In genomic region chr10:61964059-61964709, GRCh38 we compare ENCODE assay signal across 1 cellular context.
A peak's percentile ranks its signal among the peaks of the same experiment; 100 is the strongest.
TF ChIP-seq lines count a peak whose summit lies in the region.

No MANE protein-coding gene starts in this region.

TF ChIP-seq in HepG2, 621 proteins besides CTCF, POLR2A, EP300 and RAD21 (continued from another document and continues in another):
- TF ChIP-seq TEF (CRISPR knock-in tag; IDR thresholded peaks at IDR 0.05) (no peak), ZNF652 (CRISPR knock-in tag; IDR thresholded peaks at IDR 0.05; ENCODE audit: borderline replicate concordance, low read depth) (peak; percentile 98), KAT2B (IDR thresholded peaks at IDR 0.05; ENCODE audit: borderline replicate concordance, low read depth, low read length) (no peak), BCL6 (CRISPR knock-in tag; IDR thresholded peaks at IDR 0.05) (no peak), ATF6 (CRISPR knock-in tag; conservative IDR thresholded peaks at IDR 0.05) (no peak), ARID2 (CRISPR knock-in tag; IDR thresholded peaks at IDR 0.05; ENCODE audit: borderline replicate concordance) (0 out of 2 replicates have a peak, but pooled peaks have one; percentile 15), MED1 (CRISPR knock-in tag; IDR thresholded peaks at IDR 0.05) (peak; percentile 37; the same call in 1 of the 2 replicates), STAT5B (CRISPR knock-in tag; IDR thresholded peaks at IDR 0.05) (no peak), FOSL1 (CRISPR knock-in tag; IDR thresholded peaks at IDR 0.05; ENCODE audit: borderline replicate concordance) (no peak), FOXP4 (CRISPR knock-in tag; IDR thresholded peaks at IDR 0.05) (0 out of 2 replicates have a peak, but pooled peaks have one; percentile 11), GTF3A (CRISPR knock-in tag; conservative IDR thresholded peaks at IDR 0.05) (no peak), HNF1B (CRISPR knock-in tag; IDR thresholded peaks at IDR 0.05) (0 out of 2 replicates have a peak, but pooled peaks have one; percentile 18), DR1 (CRISPR knock-in tag; IDR thresholded peaks at IDR 0.05) (0 out of 2 replicates have a peak, but pooled peaks have one; percentile 28), FOXA3 (CRISPR knock-in tag; IDR thresholded peaks at IDR 0.05) (peak; percentile 89), MNT (IDR thresholded peaks at IDR 0.05) (no peak), AFF4 (CRISPR knock-in tag; IDR thresholded peaks at IDR 0.05) (no peak), NPAS2 (CRISPR knock-in tag; IDR thresholded peaks at IDR 0.05; ENCODE audit: borderline replicate concordance) (no peak), MLLT10 (CRISPR knock-in tag; IDR thresholded peaks at IDR 0.05) (no peak), NR3C1 (CRISPR knock-in tag; IDR thresholded peaks at IDR 0.05) (no peak), HNF1A (IDR thresholded peaks at IDR 0.05; ENCODE audit: low read depth) (0 out of 2 replicates have a peak, but pooled peaks have one; percentile 40), HNF1A (CRISPR knock-in tag; IDR thresholded peaks at IDR 0.05; ENCODE audit: borderline replicate concordance) (no peak), ATF2 (CRISPR knock-in tag; IDR thresholded peaks at IDR 0.05) (no peak), IKZF5 (CRISPR knock-in tag; IDR thresholded peaks at IDR 0.05) (peak; percentile 14; the same call in 1 of the 2 replicates), ZNF782 (CRISPR knock-in tag; IDR thresholded peaks at IDR 0.05; ENCODE audit: borderline replicate concordance) (no peak), RFXANK (CRISPR knock-in tag; IDR thresholded peaks at IDR 0.05) (no peak), ZNF20 (CRISPR knock-in tag; IDR thresholded peaks at IDR 0.05) (no peak), ZSCAN9 (CRISPR knock-in tag; IDR thresholded peaks at IDR 0.05; ENCODE audit: borderline replicate concordance) (peak; percentile 29; the same call in 1 of the 2 replicates), ZBTB7B (CRISPR knock-in tag; IDR thresholded peaks at IDR 0.05) (0 out of 2 replicates have a peak, but pooled peaks have one; percentile 11), NFYB (CRISPR knock-in tag; IDR thresholded peaks at IDR 0.05) (no peak), GATAD2A (CRISPR knock-in tag; IDR thresholded peaks at IDR 0.05) (peak; percentile 73), ZFP36 (IDR thresholded peaks at IDR 0.05; ENCODE audit: borderline replicate concordance, low read depth, low read length, partially characterized antibody) (no peak), SIN3A (IDR thresholded peaks at IDR 0.05; ENCODE audit: borderline replicate concordance, low read depth, low read length) (no peak), ZNF30 (CRISPR knock-in tag; IDR thresholded peaks at IDR 0.05) (no peak), ZFP82 (CRISPR knock-in tag; IDR thresholded peaks at IDR 0.05; ENCODE audit: borderline replicate concordance) (no peak), SNAPC5 (CRISPR knock-in tag; IDR thresholded peaks at IDR 0.05; ENCODE audit: borderline replicate concordance) (no peak), ZNF710 (CRISPR knock-in tag; IDR thresholded peaks at IDR 0.05; ENCODE audit: borderline replicate concordance) (no peak)
